ENCODE assay signal across 11 cellular contexts in genomic region chr17:65064452-65065019, GRCh38. TPM values are rescaled to one million over a fixed set of nuclear protein-coding genes. Genes with fewer than 3 reads are reported as not detected.
DNase-seq lines count a peak whose midpoint lies in the region; ATAC-seq, FAIRE-seq and TF ChIP-seq lines count a peak whose summit lies in the region.
"Had no signal": no experiment of that assay in that cellular context is flagged by ENCODE, and none has a peak within 500 bp of the region (broad histone marks: within the 10 kb centered on the region; RNA-seq: fewer than 3 reads in every experiment).

No MANE protein-coding gene starts in this region.

- H3K27me3 Mint-ChIP-seq in mesothelial cell of epicardium (ENCODE audit: low read depth) = no peaks in the 10 kb centered on the region
- H3K27me3 Mint-ChIP-seq in stimulated activated naive CD8-positive, alpha-beta T cell treated with anti-CD3 and anti-CD28 coated beads, Interleukin-15, amount 100 ng/mL, for 72 hours = no peaks in the 10 kb centered on the region

- no peak overlapping the region for H3K4me3 ChIP-seq in bronchial epithelial cell (ENCODE audit: low read depth, low read length)

- no peaks in the 10 kb centered on the region for H3K36me3 Mint-ChIP-seq in mesothelial cell of epicardium
- H3K36me3 Mint-ChIP-seq: naive thymus-derived CD8-positive, alpha-beta T cell had no signal

- H3K27ac Mint-ChIP-seq in mesothelial cell of epicardium = peak overlapping the region; percentile 74
- no peak overlapping the region for H3K27ac Mint-ChIP-seq in stimulated activated naive CD8-positive, alpha-beta T cell treated with anti-CD3 and anti-CD28 coated beads, Interleukin-15, amount 100 ng/mL, for 72 hours

- H3K36me3 ChIP-seq in bronchial epithelial cell (ENCODE audit: control insufficient read depth, insufficient read depth, low read length) = no peaks in the 10 kb centered on the region

- no peak overlapping the region for H3K4me3 Mint-ChIP-seq in mesothelial cell of epicardium
- no peak overlapping the region for H3K4me3 Mint-ChIP-seq in stimulated activated naive CD8-positive, alpha-beta T cell treated with anti-CD3 and anti-CD28 coated beads, Interleukin-15, amount 100 ng/mL, for 72 hours
- H3K4me3 Mint-ChIP-seq: naive thymus-derived CD8-positive, alpha-beta T cell had no signal

- no peaks in the 10 kb centered on the region for H3K27me3 ChIP-seq in bronchial epithelial cell (ENCODE audit: control insufficient read depth, insufficient read depth, low read length)

- no peaks in the 10 kb centered on the region for H3K9me3 Mint-ChIP-seq in mesothelial cell of epicardium
- H3K9me3 Mint-ChIP-seq in stimulated activated naive CD8-positive, alpha-beta T cell treated with anti-CD3 and anti-CD28 coated beads, Interleukin-15, amount 100 ng/mL, for 72 hours = no peaks in the 10 kb centered on the region
- H3K9me3 Mint-ChIP-seq: naive thymus-derived CD8-positive, alpha-beta T cell had no signal

- ATAC-seq in HG03039 (IDR thresholded peaks at IDR 0.05; ENCODE audit: unreplicated experiment) (no peak), GM21737 (IDR thresholded peaks at IDR 0.05; ENCODE audit: unreplicated experiment) (no peak)
- no peak for ATAC-seq in stimulated activated naive CD8-positive, alpha-beta T cell treated with anti-CD3 and anti-CD28 coated beads, Interleukin-15, amount 100 ng/mL, for 72 hours
- ATAC-seq: naive thymus-derived CD8-positive, alpha-beta T cell had no signal

- peaks cover 28% of the 10 kb centered on the region for H3K4me1 Mint-ChIP-seq in mesothelial cell of epicardium
- H3K4me1 Mint-ChIP-seq in stimulated activated naive CD8-positive, alpha-beta T cell treated with anti-CD3 and anti-CD28 coated beads, Interleukin-15, amount 100 ng/mL, for 72 hours = no peaks in the 10 kb centered on the region

- DNase-seq in AG08395 (ENCODE audit: low spot score) = peak; percentile 34
- DNase-seq in NCI-H226 = peak; percentile 69
- peak; percentile 99 for DNase-seq in bronchial epithelial cell (ENCODE audit: low read depth)
- DNase-seq in mesothelial cell of epicardium (ENCODE audit: low spot score in 2 of 2, unreplicated experiment in 2 of 2) = no peak
- DNase-seq in stimulated activated naive CD8-positive, alpha-beta T cell treated with anti-CD3 and anti-CD28 coated beads, Interleukin-15, amount 100 ng/mL, for 72 hours = no peak
- DNase-seq in cerebellar cortex (ENCODE audit: low spot score) = no peak
- DNase-seq: activated T-cell treated with anti-CD3 and anti-CD28 coated beads, Interleukin-2, amount 50 U/mL, for 1 hour; C1 segment of cervical spinal cord; naive thymus-derived CD8-positive, alpha-beta T cell had no signal

- no peak for TF ChIP-seq CTCF in bronchial epithelial cell (IDR thresholded peaks at IDR 0.05; ENCODE audit: insufficient read depth, low read length, severe bottlenecking)
- TF ChIP-seq CTCF in mesothelial cell of epicardium (IDR thresholded peaks at IDR 0.05; ENCODE audit: unreplicated experiment) = no peak

- FAIRE-seq in bronchial epithelial cell (lab: Jason Lieb, UNC) = no peak

RNA-seq across cellular contexts. Expression of gene GNA13, which starts 8.0 kb away (rescaled TPM):
- total RNA-seq in bronchial epithelial cell = 37.5 and 51.6 TPM in 2 replicates
- total RNA-seq in mesothelial cell of epicardium = 36.2 to 37.7 TPM (median 37.7 TPM) in 3 replicates

Comparison
In these comparisons a context has a peak if more than half of its experiments do, and no peak if none do; other contexts are left out.
1. DNase-seq: peak in AG08395 (single experiment), NCI-H226 (single experiment) and bronchial epithelial cell (single experiment); none in mesothelial cell of epicardium (0 of 2), stimulated activated naive CD8-positive, alpha-beta T cell treated with anti-CD3 and anti-CD28 coated beads, Interleukin-15, amount 100 ng/mL, for 72 hours (0 of 2) and cerebellar cortex (single experiment).